Comparison of ENCODE assay signal across 22 cellular contexts in the genomic region with DNA sequence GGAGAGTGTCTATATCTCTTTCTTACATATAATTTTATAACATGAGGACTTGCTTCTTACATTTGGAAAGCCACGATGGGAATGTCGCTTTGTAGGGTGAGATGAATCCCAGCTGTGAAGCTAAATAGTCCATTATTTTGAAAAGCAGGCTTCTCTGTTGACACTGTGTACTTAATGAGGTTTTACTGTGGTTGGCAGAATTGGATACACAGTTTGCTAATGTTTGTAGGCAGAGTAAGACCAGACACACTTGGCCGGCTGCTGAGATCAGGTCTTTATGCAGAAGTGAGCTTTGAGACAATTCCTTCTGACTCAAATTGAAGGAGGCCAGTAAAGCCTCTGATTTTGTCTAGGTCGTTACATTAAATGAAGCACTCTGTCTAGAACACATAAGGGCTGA.
DNase-seq lines count a peak whose midpoint lies in the region; ATAC-seq and TF ChIP-seq lines count a peak whose summit lies in the region.
"Had no signal": no experiment of that assay in that cellular context is flagged by ENCODE, and none has a peak within 500 bp of the region (broad histone marks: within the 10 kb centered on the region; RNA-seq: fewer than 3 reads in every experiment).

No MANE protein-coding gene starts in this region.

- no peaks in the 10 kb centered on the region for H3K9me3 Mint-ChIP-seq in activated naive CD4-positive, alpha-beta T cell treated with anti-CD3 and anti-CD28 coated beads, Interleukin-2, amount 50 U/mL, for 72 hours
- H3K9me3 Mint-ChIP-seq: central memory CD8-positive, alpha-beta T cell had no signal

- H3K79me2 ChIP-seq in smooth muscle cell (ENCODE audit: low read depth), result no peaks in the 10 kb centered on the region

- TF ChIP-seq CTCF in smooth muscle cell (IDR thresholded peaks at IDR 0.05; ENCODE audit: borderline replicate concordance, insufficient read depth, poor library complexity, severe bottlenecking), result no peak

- H3K36me3 Mint-ChIP-seq in activated naive CD4-positive, alpha-beta T cell treated with anti-CD3 and anti-CD28 coated beads, Interleukin-2, amount 50 U/mL, for 72 hours, result no peaks in the 10 kb centered on the region

- H3K9ac ChIP-seq in smooth muscle cell (ENCODE audit: low read depth), result no peak overlapping the region

- no peaks in the 10 kb centered on the region for H3K36me3 ChIP-seq in smooth muscle cell (ENCODE audit: low read depth)
- H3K36me3 ChIP-seq: suprapubic skin had no signal

- 31% methylated on average over 4 of the region's 4 CpGs for WGBS in smooth muscle cell (ENCODE audit: low lambda C conversion rate)

- H4K20me1 ChIP-seq in smooth muscle cell (ENCODE audit: low read depth), result no peaks in the 10 kb centered on the region

- ATAC-seq in HG03378 (IDR thresholded peaks at IDR 0.05; ENCODE audit: unreplicated experiment), result no peak
- no peak for ATAC-seq in activated naive CD4-positive, alpha-beta T cell treated with anti-CD3 and anti-CD28 coated beads, Interleukin-2, amount 50 U/mL, for 72 hours
- ATAC-seq: esophagus mucosa, GM12878, HepG2 had no signal

- peaks cover 4% of the 10 kb centered on the region for H3K4me1 ChIP-seq in smooth muscle cell (ENCODE audit: low read depth)
- H3K4me1 ChIP-seq: suprapubic skin had no signal

- no peak overlapping the region for H3K4me2 ChIP-seq in smooth muscle cell

- no peak overlapping the region for H3K4me3 ChIP-seq in smooth muscle cell
- H3K4me3 ChIP-seq: GM12878, suprapubic skin had no signal

- H3K27ac Mint-ChIP-seq in activated naive CD4-positive, alpha-beta T cell treated with anti-CD3 and anti-CD28 coated beads, Interleukin-2, amount 50 U/mL, for 72 hours, result no peak overlapping the region

- DNase-seq in NCI-H1092 (lab: John Stamatoyannopoulos, UW) (peak; percentile 55), NCI-H345 (lab: John Stamatoyannopoulos, UW) (peak; percentile 79), left kidney (ENCODE audit: low read depth, low spot score) (peak; percentile 64), smooth muscle cell (lab: John Stamatoyannopoulos, UW; ENCODE audit: unreplicated experiment) (no peak), LoVo (ENCODE audit: low spot score) (no peak), DMS79 (lab: John Stamatoyannopoulos, UW) (no peak)
- DNase-seq in activated naive CD4-positive, alpha-beta T cell treated with anti-CD3 and anti-CD28 coated beads, Interleukin-2, amount 50 U/mL, for 72 hours (ENCODE audit: low spot score in 2 of 2), result no peak
- DNase-seq: activated CD4-positive, alpha-beta T cell treated with anti-CD3 and anti-CD28 coated beads for 48 hours; activated effector memory CD4-positive, alpha-beta T cell treated with anti-CD3 and anti-CD28 coated beads, Interleukin-2, amount 50 U/mL, for 16 hours; amniotic stem cell; Calu3; NCI-H187 treated with DMSO at 0.1 percent for 48 hours; posterior cingulate gyrus; RPMI8226; small intestine; stimulated activated CD8-positive, alpha-beta memory T cell treated with anti-CD3 and anti-CD28 coated beads, Interleukin-4, amount 100 ng/mL, for 48 hours had no signal

- no peak overlapping the region for H3K27ac ChIP-seq in smooth muscle cell (ENCODE audit: low read depth)
- H3K27ac ChIP-seq: suprapubic skin had no signal

- H2AFZ ChIP-seq in smooth muscle cell (ENCODE audit: low read depth), result peak overlapping the region; percentile 38

- H3F3A ChIP-seq in smooth muscle cell (ENCODE audit: low read depth), result no peaks in the 10 kb centered on the region

- no peaks in the 10 kb centered on the region for H3K27me3 ChIP-seq in smooth muscle cell (ENCODE audit: low read depth)
- H3K27me3 ChIP-seq: suprapubic skin had no signal

- no peaks in the 10 kb centered on the region for H3K9me3 ChIP-seq in smooth muscle cell (replicated peaks; ENCODE audit: low read depth)
- H3K9me3 ChIP-seq: suprapubic skin had no signal

Comparison
In these comparisons a context has a peak if more than half of its experiments do, and no peak if none do; other contexts are left out.
1. DNase-seq: peak in NCI-H1092 (single experiment), NCI-H345 (single experiment) and left kidney (single experiment); none in smooth muscle cell (single experiment), LoVo (single experiment), activated naive CD4-positive, alpha-beta T cell treated with anti-CD3 and anti-CD28 coated beads, Interleukin-2, amount 50 U/mL, for 72 hours (0 of 2) and DMS79 (single experiment).